ENCODE assay signal across 1 cellular context in the genomic region with DNA sequence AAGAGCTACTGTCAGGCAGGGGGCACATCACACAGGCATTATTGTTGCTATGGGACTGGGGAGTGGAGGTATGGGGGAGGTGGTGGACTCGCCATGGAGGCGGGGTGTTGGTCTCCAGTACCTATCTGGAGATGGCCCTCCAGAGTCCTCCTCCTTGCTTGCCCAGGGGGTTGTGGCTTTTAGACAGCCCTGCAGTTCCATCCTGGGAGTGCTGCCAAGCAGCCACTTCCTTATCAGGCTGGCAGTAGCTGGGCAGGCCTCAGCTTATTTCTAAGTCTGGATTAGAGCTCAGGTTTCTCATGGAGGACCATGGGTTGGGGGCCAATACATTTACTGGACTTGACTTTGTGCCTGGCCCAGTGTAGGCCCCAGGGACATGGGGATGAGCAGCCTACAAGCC.
TF ChIP-seq lines count a peak whose summit lies in the region.

No MANE protein-coding gene starts in this region.

TF ChIP-seq in HepG2, 621 proteins besides CTCF, POLR2A, EP300 and RAD21 (continued from another document):
- TF ChIP-seq ZBTB37 (CRISPR knock-in tag; IDR thresholded peaks at IDR 0.05) (no peak), ZBTB33 (CRISPR knock-in tag; IDR thresholded peaks at IDR 0.05) (no peak), MTA1 (CRISPR knock-in tag; IDR thresholded peaks at IDR 0.05; ENCODE audit: borderline replicate concordance) (no peak), FOXP1 (IDR thresholded peaks at IDR 0.05) (no peak), FOXP1 (CRISPR knock-in tag; IDR thresholded peaks at IDR 0.05) (no peak), ZNF790 (CRISPR knock-in tag; IDR thresholded peaks at IDR 0.05; ENCODE audit: borderline replicate concordance) (no peak), ZNF382 (CRISPR knock-in tag; IDR thresholded peaks at IDR 0.05; ENCODE audit: borderline replicate concordance) (no peak), ZSCAN25 (CRISPR knock-in tag; IDR thresholded peaks at IDR 0.05) (no peak), ZNF569 (CRISPR knock-in tag; IDR thresholded peaks at IDR 0.05; ENCODE audit: borderline replicate concordance) (no peak), HOMEZ (CRISPR knock-in tag; IDR thresholded peaks at IDR 0.05; ENCODE audit: low read depth) (no peak), CEBPG (CRISPR knock-in tag; IDR thresholded peaks at IDR 0.05) (no peak), TAF15 (IDR thresholded peaks at IDR 0.05; ENCODE audit: low read depth, low read length, poor library complexity, severe bottlenecking) (no peak), ZNF773 (CRISPR knock-in tag; IDR thresholded peaks at IDR 0.05; ENCODE audit: borderline replicate concordance) (no peak), TBL1XR1 (IDR thresholded peaks at IDR 0.05; ENCODE audit: borderline replicate concordance, low read length, partially characterized antibody) (no peak), ERF (CRISPR knock-in tag; IDR thresholded peaks at IDR 0.05) (no peak)
- TF ChIP-seq, protein P1, sequence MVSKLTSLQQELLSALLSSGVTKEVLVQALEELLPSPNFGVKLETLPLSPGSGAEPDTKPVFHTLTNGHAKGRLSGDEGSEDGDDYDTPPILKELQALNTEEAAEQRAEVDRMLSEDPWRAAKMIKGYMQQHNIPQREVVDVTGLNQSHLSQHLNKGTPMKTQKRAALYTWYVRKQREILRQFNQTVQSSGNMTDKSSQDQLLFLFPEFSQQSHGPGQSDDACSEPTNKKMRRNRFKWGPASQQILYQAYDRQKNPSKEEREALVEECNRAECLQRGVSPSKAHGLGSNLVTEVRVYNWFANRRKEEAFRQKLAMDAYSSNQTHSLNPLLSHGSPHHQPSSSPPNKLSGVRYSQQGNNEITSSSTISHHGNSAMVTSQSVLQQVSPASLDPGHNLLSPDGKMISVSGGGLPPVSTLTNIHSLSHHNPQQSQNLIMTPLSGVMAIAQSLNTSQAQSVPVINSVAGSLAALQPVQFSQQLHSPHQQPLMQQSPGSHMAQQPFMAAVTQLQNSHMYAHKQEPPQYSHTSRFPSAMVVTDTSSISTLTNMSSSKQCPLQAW (CRISPR knock-in tag; IDR thresholded peaks at IDR 0.05): no peak
- TF ChIP-seq, protein P2, sequence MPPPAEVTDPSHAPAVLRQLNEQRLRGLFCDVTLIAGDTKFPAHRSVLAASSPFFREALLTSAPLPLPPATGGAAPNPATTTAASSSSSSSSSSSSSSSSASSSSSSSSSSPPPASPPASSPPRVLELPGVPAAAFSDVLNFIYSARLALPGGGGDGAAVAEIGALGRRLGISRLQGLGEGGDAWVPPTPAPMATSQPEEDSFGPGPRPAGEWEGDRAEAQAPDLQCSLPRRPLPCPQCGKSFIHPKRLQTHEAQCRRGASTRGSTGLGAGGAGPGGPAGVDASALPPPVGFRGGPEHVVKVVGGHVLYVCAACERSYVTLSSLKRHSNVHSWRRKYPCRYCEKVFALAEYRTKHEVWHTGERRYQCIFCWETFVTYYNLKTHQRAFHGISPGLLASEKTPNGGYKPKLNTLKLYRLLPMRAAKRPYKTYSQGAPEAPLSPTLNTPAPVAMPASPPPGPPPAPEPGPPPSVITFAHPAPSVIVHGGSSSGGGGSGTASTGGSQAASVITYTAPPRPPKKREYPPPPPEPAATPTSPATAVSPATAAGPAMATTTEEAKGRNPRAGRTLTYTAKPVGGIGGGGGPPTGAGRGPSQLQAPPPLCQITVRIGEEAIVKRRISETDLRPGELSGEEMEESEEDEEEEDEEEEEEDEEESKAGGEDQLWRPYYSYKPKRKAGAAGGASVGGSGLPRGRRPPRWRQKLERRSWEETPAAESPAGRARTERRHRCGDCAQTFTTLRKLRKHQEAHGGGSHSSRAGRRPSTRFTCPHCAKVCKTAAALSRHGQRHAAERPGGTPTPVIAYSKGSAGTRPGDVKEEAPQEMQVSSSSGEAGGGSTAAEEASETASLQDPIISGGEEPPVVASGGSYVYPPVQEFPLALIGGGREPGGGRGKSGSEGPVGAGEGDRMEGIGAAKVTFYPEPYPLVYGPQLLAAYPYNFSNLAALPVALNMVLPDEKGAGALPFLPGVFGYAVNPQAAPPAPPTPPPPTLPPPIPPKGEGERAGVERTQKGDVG (CRISPR knock-in tag; IDR thresholded peaks at IDR 0.05; ENCODE audit: borderline replicate concordance): no peak
